In the genomic region with DNA sequence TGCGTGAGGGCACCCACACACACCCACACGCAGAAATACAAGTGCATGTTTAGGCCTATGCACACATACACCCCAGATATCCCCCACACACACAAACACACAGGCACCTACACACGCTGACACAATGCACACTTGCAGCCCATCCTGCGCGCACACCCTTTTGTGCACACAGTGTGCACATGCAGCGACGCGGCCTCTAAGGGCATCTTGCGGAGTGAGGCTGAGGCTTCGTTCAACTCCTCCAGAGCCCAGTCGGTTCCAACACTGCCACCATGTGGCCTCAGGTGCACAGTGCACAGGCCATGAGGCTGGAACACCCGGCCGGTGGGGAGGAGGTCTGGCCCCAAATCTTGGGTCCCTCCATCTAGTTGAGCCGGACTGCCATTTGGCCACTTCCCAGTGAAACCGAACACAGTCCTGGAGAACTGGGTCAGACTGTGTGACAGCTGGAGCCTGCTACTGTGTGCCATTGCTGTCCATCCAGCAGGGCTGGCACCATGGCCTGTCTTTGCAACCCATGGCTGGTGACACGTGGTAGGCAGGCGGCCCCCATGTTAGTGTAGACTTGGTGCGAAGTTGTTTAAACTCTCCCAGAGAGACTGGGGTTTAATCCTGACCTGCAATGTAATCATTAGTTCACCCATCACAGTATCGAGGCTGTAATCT, we compare ENCODE assay signal across 8 cellular contexts.
DNase-seq lines count a peak whose midpoint lies in the region; ATAC-seq and TF ChIP-seq lines count a peak whose summit lies in the region.

No MANE protein-coding gene starts in this region.

- ATAC-seq in HG02610 (IDR thresholded peaks at IDR 0.05; ENCODE audit: unreplicated experiment): peak; percentile 75
- peak; percentile 99 for ATAC-seq in left lung
- no peak for ATAC-seq in HG02938 (IDR thresholded peaks at IDR 0.05; ENCODE audit: unreplicated experiment)

- H3K36me3 ChIP-seq in left lung: no peaks in the 10 kb centered on the region

- H3K27me3 ChIP-seq in left lung: peaks cover 0 to 47% of the 10 kb centered on the region in 2 donors

- H3K9me3 ChIP-seq in left lung: no peaks in the 10 kb centered on the region

- H3K27me3 Mint-ChIP-seq in chondrocyte (ENCODE audit: low read depth): peaks cover 39% of the 10 kb centered on the region

- no peaks in the 10 kb centered on the region for H3K36me3 Mint-ChIP-seq in chondrocyte (ENCODE audit: low read depth)

- peak; percentile 96 for TF ChIP-seq CTCF in chondrocyte (IDR thresholded peaks at IDR 0.05)
- peak; percentile 91 to 92 for TF ChIP-seq CTCF in left lung (IDR thresholded peaks at IDR 0.05)

- H3K27ac Mint-ChIP-seq in chondrocyte (ENCODE audit: unreplicated experiment): no peak overlapping the region

- peak; percentile 48 for DNase-seq in DMS153 treated with DMSO at 0.1 percent for 48 hours (lab: John Stamatoyannopoulos, UW; ENCODE audit: unreplicated experiment)
- peak; percentile 52 for DNase-seq in NCI-H2171 treated with DMSO at 0.1 percent for 48 hours (lab: John Stamatoyannopoulos, UW)
- DNase-seq in activated CD4-positive, alpha-beta T cell treated with anti-CD3 and anti-CD28 coated beads for 24 hours (ENCODE audit: low read depth in 2 of 2): peak; percentile 53 to 65
- DNase-seq in chondrocyte (ENCODE audit: low spot score): no peak
- DNase-seq in left lung: peak; percentile 68 to 89
- peak; percentile 54 to 63 for DNase-seq in stimulated activated CD4-positive, alpha-beta T cell treated with anti-CD3 and anti-CD28 coated beads, Interleukin-4, amount 100 ng/mL, for 4 hours

- no peak overlapping the region for H3K4me3 ChIP-seq in left lung

- intact Hi-C loops in left lung (cut with DNase I): loop anchor here (5.0 to 10.0 kb wide), 2 partner anchors 814 to 822 kb away; no protein-coding TSS in a partner anchor

- no peaks in the 10 kb centered on the region for H3K4me1 Mint-ChIP-seq in chondrocyte (ENCODE audit: low read depth)

- H3K27ac ChIP-seq in left lung: no peak overlapping the region

- no peaks in the 10 kb centered on the region for H3K9me3 Mint-ChIP-seq in chondrocyte (ENCODE audit: low read depth)

- no peaks in the 10 kb centered on the region for H3K4me1 ChIP-seq in left lung

- no peak overlapping the region for H3K4me3 Mint-ChIP-seq in chondrocyte (ENCODE audit: unreplicated experiment)
